Comparison of ENCODE assay signal across 18 cellular contexts in genomic region chr3:118766306-118766669, GRCh38.
"Had no signal": no experiment of that assay in that cellular context is flagged by ENCODE, and none has a peak within 500 bp of the region (broad histone marks: within the 10 kb centered on the region; RNA-seq: fewer than 3 reads in every experiment).

No MANE protein-coding gene starts in this region.

- H3K27me3 ChIP-seq: colonic mucosa, thyroid gland had no signal

- H3K4me3 ChIP-seq: colonic mucosa, mucosa of descending colon, thyroid gland had no signal

- H3K36me3 ChIP-seq: colonic mucosa, thyroid gland had no signal

- H3K27ac ChIP-seq: colonic mucosa, epithelial cell of prostate, thyroid gland had no signal

- DNase-seq: activated CD4-positive, alpha-beta T cell treated with anti-CD3 and anti-CD28 coated beads, Interleukin-2, amount 10 ng/mL, durations not matched to agents 7 days and 5 days; activated CD8-positive, alpha-beta T cell treated with anti-CD3 and anti-CD28 coated beads, Interleukin-2, amount 10 ng/mL, durations not matched to agents 7 days and 5 days; activated effector memory CD4-positive, alpha-beta T cell treated with Interleukin-2 at 50 U/mL for 16 hours; activated naive CD4-positive, alpha-beta T cell treated with anti-CD3 and anti-CD28 coated beads, Interleukin-2, amount 10 ng/mL, durations not matched to agents 7 days and 5 days; activated naive CD8-positive, alpha-beta T cell treated with anti-CD3 and anti-CD28 coated beads, Interleukin-2, amount 50 U/mL, for 24 hours; activated T-cell treated with anti-CD3 and anti-CD28 coated beads, Interleukin-2, amount 50 U/mL, for 24 hours; anterior cingulate cortex; central memory CD4-positive, alpha-beta T cell; colonic mucosa; endodermal cell; foreskin fibroblast; mesenchymal stem cell; mucosa of descending colon; naive B cell; stimulated activated CD8-positive, alpha-beta memory T cell treated with anti-CD3 and anti-CD28 coated beads, Interleukin-4, amount 100 ng/mL, for 48 hours; stimulated activated naive CD4-positive, alpha-beta T cell; thyroid gland had no signal

- H3K4me1 ChIP-seq: colonic mucosa, thyroid gland had no signal

- ATAC-seq: activated CD8-positive, alpha-beta T cell treated with anti-CD3 and anti-CD28 coated beads, Interleukin-2, amount 10 ng/mL, durations not matched to agents 7 days and 5 days; activated naive CD8-positive, alpha-beta T cell treated with anti-CD3 and anti-CD28 coated beads, Interleukin-2, amount 50 U/mL, for 24 hours; mucosa of descending colon had no signal

- H3K9me3 ChIP-seq: colonic mucosa, mucosa of descending colon, thyroid gland had no signal
